In the genomic region with DNA sequence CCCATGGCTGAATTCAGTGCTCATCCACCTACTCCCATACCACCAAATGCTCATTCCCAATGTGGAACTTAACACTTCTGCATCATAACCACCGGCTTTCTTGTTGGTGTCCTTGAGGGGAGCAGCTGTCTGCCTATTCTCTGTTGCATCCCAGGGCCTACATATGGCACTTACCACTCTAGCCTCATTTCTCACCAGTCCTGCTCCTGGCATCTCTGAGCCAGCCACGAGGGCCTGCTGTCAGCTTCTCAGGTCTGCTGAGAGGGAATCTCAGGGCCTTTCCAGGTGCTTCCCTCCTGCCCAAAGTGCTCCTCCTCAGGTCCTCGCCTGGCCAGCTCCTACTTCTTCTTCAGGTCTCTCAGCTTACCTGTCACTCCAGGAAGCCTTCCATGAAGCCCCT, we compare ENCODE assay signal across 27 cellular contexts.
"Had no signal": no experiment of that assay in that cellular context is flagged by ENCODE, and none has a peak within 500 bp of the region (broad histone marks: within the 10 kb centered on the region; RNA-seq: fewer than 3 reads in every experiment).

No MANE protein-coding gene starts in this region.

- H3K4me1 ChIP-seq: prostate gland had no signal

- H3K27ac ChIP-seq: epithelial cell of prostate, gastroesophageal sphincter, hepatocyte, neural progenitor cell, prostate gland, skin epidermis, thyroid gland, upper lobe of right lung had no signal

- H3K9me3 ChIP-seq: gastroesophageal sphincter, prostate gland, thyroid gland, upper lobe of right lung had no signal

- H3K4me3 ChIP-seq: hepatocyte, prostate gland, skin epidermis, thyroid gland, upper lobe of right lung had no signal

- H3K9ac ChIP-seq: neural progenitor cell had no signal

- H3K27me3 ChIP-seq: hepatocyte, thyroid gland had no signal

- H3K36me3 ChIP-seq: gastroesophageal sphincter, neural progenitor cell, prostate gland, thyroid gland, upper lobe of right lung had no signal

- DNase-seq: activated CD4-positive, alpha-beta T cell treated with anti-CD3 and anti-CD28 coated beads for 36 hours; activated CD4-positive, CD25-positive, alpha-beta regulatory T cell; activated CD8-positive, alpha-beta memory T cell treated with anti-CD3 and anti-CD28 coated beads, Interleukin-2, amount 50 U/mL, for 4 hours; activated gamma-delta T cell; activated naive CD4-positive, alpha-beta T cell treated with anti-CD3 and anti-CD28 coated beads, Interleukin-2, amount 10 ng/mL, durations not matched to agents 7 days and 5 days; activated naive CD8-positive, alpha-beta T cell treated with anti-CD3 and anti-CD28 coated beads, Interleukin-2, amount 10 ng/mL, durations not matched to agents 7 days and 5 days; activated T-cell treated with anti-CD3 and anti-CD28 coated beads, Interleukin-2, amount 50 U/mL, for 1 hour; amniotic stem cell; dermis blood vessel endothelial cell; effector CD8-positive, alpha-beta T cell; islet precursor cell; left cardiac atrium; left ventricle myocardium superior; naive B cell; retina; stimulated activated CD4-positive, alpha-beta T cell treated with anti-CD3 and anti-CD28 coated beads, Interleukin-12 subunit alpha, Interleukin-12 subunit beta, amount 100 ng/mL, for 4 hours; stimulated activated CD4-positive, alpha-beta T cell treated with anti-CD3 and anti-CD28 coated beads, Interleukin-4, amount 100 ng/mL, for 1 hour; stimulated activated naive CD8-positive, alpha-beta T cell treated with anti-CD3 and anti-CD28 coated beads, Interleukin-15, Interleukin-2, amounts not matched to agents 100 U/mL and 50 U/mL, for 24 hours; upper lobe of right lung had no signal

- ATAC-seq: activated CD4-positive, alpha-beta T cell treated with anti-CD3 and anti-CD28 coated beads for 36 hours; gastroesophageal sphincter; left cardiac atrium; left ventricle myocardium superior; sciatic nerve; stimulated activated naive CD8-positive, alpha-beta T cell treated with anti-CD3 and anti-CD28 coated beads, Interleukin-15, Interleukin-2, amounts not matched to agents 100 U/mL and 50 U/mL, for 24 hours; upper lobe of right lung had no signal

- H3K79me2 ChIP-seq: hepatocyte had no signal
